9 cellular contexts compared by ENCODE assay signal in genomic region chr11:125903753-125904659, GRCh38. TPM values are rescaled to one million over a fixed set of nuclear protein-coding genes. Genes with fewer than 3 reads are reported as not detected.
A peak's percentile ranks its signal among the peaks of the same experiment; 100 is the strongest.
DNase-seq lines count a peak whose midpoint lies in the region; ATAC-seq, FAIRE-seq and TF ChIP-seq lines count a peak whose summit lies in the region.
"Had no signal": no experiment of that assay in that cellular context is flagged by ENCODE, and none has a peak within 500 bp of the region (broad histone marks: within the 10 kb centered on the region; RNA-seq: fewer than 3 reads in every experiment).

TSS of gene DDX25 (plus strand) at chr11:125904508. CDS start at chr11:125904518, 10 bp downstream.

- H3K4me1 ChIP-seq in NT2/D1 (ENCODE audit: insufficient read depth, insufficient read length): no peaks in the 10 kb centered on the region
- peaks cover 13% of the 10 kb centered on the region for H3K4me1 ChIP-seq in HepG2 (ENCODE audit: insufficient read depth, low read length)
- no peaks in the 10 kb centered on the region for H3K4me1 ChIP-seq in SJCRH30

- H3K9ac ChIP-seq in NT2/D1 (ENCODE audit: insufficient read length, low read depth): peak within 1 kb of the TSS; percentile 64
- no peak within 1 kb of the TSS for H3K9ac ChIP-seq in HepG2 (ENCODE audit: insufficient read depth, low read depth, low read length)

- POLR2A ChIA-PET in HepG2 (lab: Yijun Ruan, JAX): interaction anchor here (0.7 to 1.4 kb wide), 8 partner anchors 11 to 312 kb away, joined by 3 to 17 read pairs (median 4); partner anchors contain the start of genes HYLS1 and STT3A

- TF ChIP-seq EP300 in HepG2 (IDR thresholded peaks at IDR 0.05; ENCODE audit: low read depth in 2 of 2, low read length in 2 of 2) (no peak), HepG2 (CRISPR knock-in tag; IDR thresholded peaks at IDR 0.05; ENCODE audit: borderline replicate concordance) (no peak)

- peak; percentile 93 for DNase-seq in H7
- peak; percentile 50 for DNase-seq in NT2/D1 (ENCODE audit: low read depth, low spot score)
- DNase-seq in central memory CD4-positive, alpha-beta T cell: peak; percentile 22
- DNase-seq in HepG2 (ENCODE audit: low spot score): no peak
- peak; percentile 28 to 39 for DNase-seq in stimulated activated naive CD8-positive, alpha-beta T cell treated with anti-CD3 and anti-CD28 coated beads, Interleukin-15, amount 100 ng/mL, for 72 hours
- DNase-seq in HK-2 (ENCODE audit: unreplicated experiment): no peak
- no peak for DNase-seq in inferior parietal cortex (ENCODE audit: extremely low spot score)
- DNase-seq in SJCRH30: no peak

- H3K27ac Mint-ChIP-seq in stimulated activated naive CD8-positive, alpha-beta T cell treated with anti-CD3 and anti-CD28 coated beads, Interleukin-15, amount 100 ng/mL, for 72 hours: peak within 1 kb of the TSS; percentile 57 to 95

- no peak for ATAC-seq in HepG2
- ATAC-seq in stimulated activated naive CD8-positive, alpha-beta T cell treated with anti-CD3 and anti-CD28 coated beads, Interleukin-15, amount 100 ng/mL, for 72 hours: peak; percentile 57

- intact Hi-C loops in HepG2 (cut with micrococcal nuclease; ENCODE audit: unreplicated experiment): no loop called here

- H3K9me3 ChIP-seq in NT2/D1 (ENCODE audit: insufficient read depth, low read length) (peaks cover 6% of the 10 kb centered on the region; the same call in 1 of the 2 replicates), HepG2 (ENCODE audit: low read length) (no peaks in the 10 kb centered on the region), SJCRH30 (replicated peaks) (no peaks in the 10 kb centered on the region)

- TF ChIP-seq POLR2A in HepG2 (IDR thresholded peaks at IDR 0.05; ENCODE audit: insufficient read depth in 1 of 2, low read depth in 2 of 2, low read length in 2 of 2): no peak

- H3K4me1 Mint-ChIP-seq in stimulated activated naive CD8-positive, alpha-beta T cell treated with anti-CD3 and anti-CD28 coated beads, Interleukin-15, amount 100 ng/mL, for 72 hours: peaks cover 36% of the 10 kb centered on the region

- in situ Hi-C loops in HepG2 (cut with HindIII; ENCODE audit: extremely low pct_ligation_motif_present, low pct_unique_long_range_greater_than_20kb): no loop called here

- no peak for FAIRE-seq in HepG2 (lab: Jason Lieb, UNC)

- no peak within 1 kb of the TSS for H2AFZ ChIP-seq in HepG2 (ENCODE audit: low read length)

- peak within 1 kb of the TSS; percentile 52 for H3K4me3 ChIP-seq in H7 (ENCODE audit: insufficient read depth, low read depth, low read length)
- peak within 1 kb of the TSS; percentile 45 for H3K4me3 ChIP-seq in NT2/D1 (ENCODE audit: insufficient read length, low read depth)
- peak within 1 kb of the TSS in 2 of 3 experiments; percentile 76 to 95; a peak in 3 of 6 replicates for H3K4me3 ChIP-seq in HepG2 (replicated peaks in 1 of 3; ENCODE audit: insufficient read depth in 1 of 3, low read depth in 2 of 3, low read length in 3 of 3)
- no peak within 1 kb of the TSS for H3K4me3 ChIP-seq in SJCRH30

- peaks cover 11% of the 10 kb centered on the region for H3K79me2 ChIP-seq in HepG2 (ENCODE audit: insufficient read depth, low read length)

- TF ChIP-seq RAD21 in HepG2 (CRISPR knock-in tag; IDR thresholded peaks at IDR 0.05): no peak

- H3K27me3 ChIP-seq in H7 (ENCODE audit: control insufficient read depth, insufficient read depth, low read length): peaks cover 15% of the 10 kb centered on the region
- H3K27me3 ChIP-seq in NT2/D1 (ENCODE audit: insufficient read depth, insufficient read length): peaks cover 12% of the 10 kb centered on the region
- H3K27me3 ChIP-seq in HepG2 (ENCODE audit: control insufficient read depth in 1 of 2, insufficient read depth in 2 of 2, low read length in 2 of 2): no peaks in the 10 kb centered on the region; a peak in 2 of 5 replicates
- no peaks in the 10 kb centered on the region for H3K27me3 ChIP-seq in SJCRH30

- peak within 1 kb of the TSS; percentile 83 for H3K4me2 ChIP-seq in HepG2 (ENCODE audit: low read depth, low read length)

- peaks cover 24% of the 10 kb centered on the region for H3K27me3 Mint-ChIP-seq in stimulated activated naive CD8-positive, alpha-beta T cell treated with anti-CD3 and anti-CD28 coated beads, Interleukin-15, amount 100 ng/mL, for 72 hours

- CTCF ChIA-PET in HepG2 (lab: Yijun Ruan, JAX; ENCODE audit: low intra/inter-chr PET ratio, low total read pairs): no interaction called here

- H3K4me3 Mint-ChIP-seq in stimulated activated naive CD8-positive, alpha-beta T cell treated with anti-CD3 and anti-CD28 coated beads, Interleukin-15, amount 100 ng/mL, for 72 hours: peak within 1 kb of the TSS; percentile 95 to 97

- no peaks in the 10 kb centered on the region for H4K20me1 ChIP-seq in HepG2 (ENCODE audit: insufficient read depth, low read length)

- 85% methylated on average over 81 of the region's 81 CpGs for WGBS in HepG2 (ENCODE audit: low lambda C conversion rate)

- no peak for TF ChIP-seq CTCF in HepG2 (CRISPR knock-in tag; IDR thresholded peaks at IDR 0.05)

- no TSS peak for BruUV-seq in HepG2 (replicated peaks; lab: Mats Ljungman, UMichigan)

- no peaks in the 10 kb centered on the region for H3K9me3 Mint-ChIP-seq in stimulated activated naive CD8-positive, alpha-beta T cell treated with anti-CD3 and anti-CD28 coated beads, Interleukin-15, amount 100 ng/mL, for 72 hours

- no peak within 1 kb of the TSS for H3K27ac ChIP-seq in HepG2 (ENCODE audit: extremely low read length, insufficient read depth, low read length)
- no peak within 1 kb of the TSS for H3K27ac ChIP-seq in SJCRH30

- H3K36me3 ChIP-seq in H7 (replicated peaks; ENCODE audit: control insufficient read depth, insufficient read depth, low read length) (peaks cover 4% of the 10 kb centered on the region; the same call in 1 of the 2 replicates), NT2/D1 (ENCODE audit: insufficient read depth, insufficient read length, low read length) (peaks cover 14% of the 10 kb centered on the region), HepG2 (replicated peaks in 1 of 2; ENCODE audit: control insufficient read depth in 1 of 2, insufficient read depth in 2 of 2, low read length in 2 of 2) (no peaks in the 10 kb centered on the region; a peak in 1 of 5 replicates), SJCRH30 (no peaks in the 10 kb centered on the region)

TF ChIP-seq in HepG2, 621 proteins besides CTCF, POLR2A, EP300 and RAD21 (continues in another document):
- TF ChIP-seq NAIF1 (CRISPR knock-in tag; IDR thresholded peaks at IDR 0.05; ENCODE audit: borderline replicate concordance) (no peak), CEBPZ (IDR thresholded peaks at IDR 0.05; ENCODE audit: low read length) (no peak), GABPA (IDR thresholded peaks at IDR 0.05; ENCODE audit: low read depth, low read length) (no peak), GABPA (CRISPR knock-in tag; IDR thresholded peaks at IDR 0.05; ENCODE audit: low read depth) (no peak)

RNA-seq across cellular contexts. Expression of gene DDX25, which starts in this region (rescaled TPM):
- total RNA-seq in H7 (2014; rRNA removed; shearing (Covaris generic)): 6.7 and 8.5 TPM in 2 replicates
- 0.11 and 0.29 TPM in 2 replicates for total RNA-seq in HepG2 (2016; rRNA removed; fragmentation: Illumina TruSeq; extraction: Trizol)
- 0.71 TPM in 2 replicates for total RNA-seq in HepG2 (2016; cell fraction: cytosol; rRNA removed; fragmentation: Illumina TruSeq; extraction: Trizol; ENCODE audit: low read depth)
- total RNA-seq in HepG2 (2016; cell fraction: insoluble cytoplasmic fraction; rRNA removed; fragmentation: Illumina TruSeq; extraction: Trizol): 0.24 TPM in 1 of 2 replicates, not detected in the other
- 0.37 and 0.38 TPM in 2 replicates for total RNA-seq in HepG2 (2016; cell fraction: membrane; rRNA removed; fragmentation: Illumina TruSeq; extraction: Trizol)
- total RNA-seq in HepG2 (2016; cell fraction: nucleus; rRNA removed; fragmentation: Illumina TruSeq; extraction: Trizol): not detected in 2 replicates
- polyA plus RNA-seq in HepG2 (2011; rRNA removed): 0.13 and 0.17 TPM in 2 replicates
- polyA plus RNA-seq in HepG2 (2011; cell fraction: cytosol; rRNA removed): 0.09 and 0.12 TPM in 2 replicates
- polyA plus RNA-seq in HepG2 (2011; cell fraction: nucleus; rRNA removed): 0.14 and 0.24 TPM in 2 replicates
- polyA plus RNA-seq in HepG2 (2012): 0.17 and 0.40 TPM in 2 replicates
- 0.60 and 0.75 TPM in 2 replicates for polyA plus RNA-seq in HepG2 (2016; cell fraction: cytosol; fragmentation: Illumina TruSeq; extraction: Trizol; ENCODE audit: low read depth)
- 0.40 and 0.72 TPM in 2 replicates for polyA plus RNA-seq in HepG2 (2016; cell fraction: insoluble cytoplasmic fraction; fragmentation: Illumina TruSeq; extraction: Trizol; ENCODE audit: low read depth)
- polyA plus RNA-seq in HepG2 (2016; cell fraction: membrane; fragmentation: Illumina TruSeq; extraction: Trizol; ENCODE audit: low read depth): 0.23 and 0.99 TPM in 2 replicates
- 0.93 TPM in 1 of 2 replicates, not detected in the other for polyA plus RNA-seq in HepG2 (2016; cell fraction: nucleus; fragmentation: Illumina TruSeq; extraction: Trizol; ENCODE audit: insufficient read depth, low read depth)
- polyA minus RNA-seq in HepG2 (2011; rRNA and poly(A)+ RNA removed; ENCODE audit: low replicate concordance): 0.04 TPM in 1 of 2 replicates, not detected in the other
- not detected in 2 replicates for polyA minus RNA-seq in HepG2 (2011; cell fraction: cytosol; rRNA and poly(A)+ RNA removed)
- polyA minus RNA-seq in HepG2 (2011; cell fraction: nucleus; rRNA and poly(A)+ RNA removed): 0.13 and 0.50 TPM in 2 replicates
- 0.18 TPM in 1 of 2 replicates, not detected in the other for total RNA-seq in SJCRH30 (2014; rRNA removed; shearing (Covaris generic))
- total RNA-seq: NCI-H460 had no signal

Comparison
In these comparisons a context has a peak if more than half of its experiments do, and no peak if none do; other contexts are left out.
1. DNase-seq: peak in H7 (single experiment), NT2/D1 (single experiment), central memory CD4-positive, alpha-beta T cell (single experiment) and stimulated activated naive CD8-positive, alpha-beta T cell treated with anti-CD3 and anti-CD28 coated beads, Interleukin-15, amount 100 ng/mL, for 72 hours (2 of 2); none in HepG2 (single experiment), HK-2 (single experiment), inferior parietal cortex (single experiment) and SJCRH30 (0 of 2).